In the genomic region with DNA sequence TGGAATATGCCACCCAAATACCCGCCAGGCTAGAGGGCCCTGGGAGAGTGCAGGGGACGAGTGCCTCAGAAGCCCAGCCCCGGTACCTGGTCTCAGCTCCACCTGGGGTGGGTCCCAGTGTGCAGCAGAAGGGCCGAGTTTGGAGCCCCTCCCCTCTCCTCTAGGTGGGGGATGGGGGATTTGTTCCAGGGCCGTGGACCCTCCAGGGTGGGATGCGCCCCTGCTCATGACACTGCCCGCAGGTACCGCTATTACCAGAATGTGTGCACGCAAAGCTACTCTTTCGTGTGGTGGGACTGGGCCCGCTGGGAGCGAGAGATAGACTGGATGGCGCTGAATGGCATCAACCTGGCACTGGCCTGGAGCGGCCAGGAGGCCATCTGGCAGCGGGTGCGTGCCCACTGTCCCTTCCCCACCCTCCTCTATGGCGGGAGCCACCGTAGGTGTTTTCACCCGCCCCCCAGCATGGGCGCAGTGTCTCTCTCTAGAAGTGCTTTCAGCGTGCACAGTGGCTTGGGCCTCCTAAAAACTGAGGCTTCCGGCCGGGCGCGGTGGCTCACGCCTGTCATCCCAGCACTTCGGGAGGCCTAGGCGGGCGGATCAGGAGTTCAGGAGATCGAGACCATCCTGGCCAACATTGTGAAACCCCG, we compare ENCODE assay signal across 8 cellular contexts. TPM values are rescaled to one million over a fixed set of nuclear protein-coding genes. Genes with fewer than 3 reads are reported as not detected.
DNase-seq lines count a peak whose midpoint lies in the region; ATAC-seq, FAIRE-seq and TF ChIP-seq lines count a peak whose summit lies in the region.

No MANE protein-coding gene starts in this region.

- H3K4me3 ChIP-seq in HUES48 (ENCODE audit: low read depth, low read length) (peak overlapping the region; percentile 65), iPS-20b (ENCODE audit: low read length) (peak overlapping the region; percentile 89), stomach (peak overlapping the region; percentile 62 to 73 (median 64))

- H3K9ac ChIP-seq in HUES48 (ENCODE audit: low read depth, low read length) (no peak overlapping the region; the same call in 1 of the 2 replicates), iPS-20b (ENCODE audit: low read depth, low read length) (peak overlapping the region; percentile 80; the same call in 1 of the 2 replicates)

- H3K9me3 ChIP-seq in HUES48 (ENCODE audit: control insufficient read depth, insufficient read depth, low read length) (no peaks in the 10 kb centered on the region), iPS-20b (ENCODE audit: insufficient read depth, low read depth, low read length) (no peaks in the 10 kb centered on the region), stomach (no peaks in the 10 kb centered on the region)

- DNase-seq in stomach (no peak), GM03348 (ENCODE audit: low spot score) (no peak), RCC 7860 (ENCODE audit: low spot score) (no peak)

- TF ChIP-seq EP300 in stomach (IDR thresholded peaks at IDR 0.05), result no peak

- TF ChIP-seq CTCF in stomach (IDR thresholded peaks at IDR 0.05), result no peak

- H3K27ac ChIP-seq in HUES48 (ENCODE audit: low read depth, low read length) (peak overlapping the region; percentile 58), angular gyrus (ENCODE audit: low read depth, low read length) (peak overlapping the region; percentile 93), iPS-20b (ENCODE audit: low read length) (no peak overlapping the region), stomach (peak overlapping the region; percentile 93 to 98 (median 97))

- H3K27me3 ChIP-seq in HUES48 (ENCODE audit: control insufficient read depth, insufficient read depth, low read length) (peaks cover 7% of the 10 kb centered on the region; the same call in 1 of the 2 replicates), iPS-20b (ENCODE audit: insufficient read depth, low read length) (no peaks in the 10 kb centered on the region; the same call in 1 of the 2 replicates), stomach (no peaks in the 10 kb centered on the region)

- ATAC-seq in GM18517 (IDR thresholded peaks at IDR 0.05; ENCODE audit: unreplicated experiment) (no peak), HG03196 (IDR thresholded peaks at IDR 0.05; ENCODE audit: unreplicated experiment) (no peak)

- 84 to 87% (median 85%) methylated on average over 26 to 31 of the region's 31 CpGs for WGBS in stomach, 5 donors

- TF ChIP-seq POLR2A in stomach (IDR thresholded peaks at IDR 0.05), result no peak

- H3K4me1 ChIP-seq in HUES48 (ENCODE audit: control insufficient read depth, insufficient read depth, low read length), result peaks cover 17% of the 10 kb centered on the region
- H3K4me1 ChIP-seq in iPS-20b (ENCODE audit: insufficient read depth, low read length), result peaks cover 7% of the 10 kb centered on the region; the same call in 1 of the 2 replicates
- H3K4me1 ChIP-seq in stomach, result peaks cover 30 to 50% (median 38%) of the 10 kb centered on the region in 4 donors

- H3K36me3 ChIP-seq in HUES48 (ENCODE audit: control insufficient read depth, insufficient read depth, low read length) (peaks cover 19% of the 10 kb centered on the region), iPS-20b (ENCODE audit: insufficient read depth, low read depth, low read length) (peaks cover 22% of the 10 kb centered on the region), stomach (peaks cover 25 to 42% (median 37%) of the 10 kb centered on the region in 4 donors)

- no peak for FAIRE-seq in RCC 7860 (lab: Jason Lieb, UNC)

- intact Hi-C loops in stomach (cut with DNase I; ENCODE audit: low total_unique reads), result no loop called here

RNA-seq across cellular contexts. Expression of gene NAGLU, which starts 1.2 kb away (rescaled TPM):
- 10 to 100 TPM; 11.7 to 55.8 (median 22.9) TPM for total RNA-seq in stomach
- 10 to 100 TPM; 16.7 to 22.4 (median 19.9) TPM for polyA plus RNA-seq in stomach

RNA-seq across cellular contexts. Expression of gene HSD17B1, which starts 15.4 kb away (rescaled TPM):
- 1 to 10 TPM in 1 of 5 donors, under 1 TPM in 1, not detected in 3; 0.55 to 1.8 TPM for total RNA-seq in stomach
- 1 to 10 TPM; 2.7 to 4.8 (median 4.6) TPM for polyA plus RNA-seq in stomach

RNA-seq across cellular contexts. Expression of gene COASY, which starts 24.7 kb away (rescaled TPM):
- 100 to 1,000 TPM in 1 of 5 donors, 10 to 100 TPM in 4; 15.6 to 127 (median 43.5) TPM for total RNA-seq in stomach
- polyA plus RNA-seq in stomach, result 10 to 100 TPM; 79.6 to 93.4 (median 88.4) TPM

RNA-seq across cellular contexts. Expression of gene MLX, which starts 29.6 kb away (rescaled TPM):
- total RNA-seq in stomach, result 100 to 1,000 TPM in 1 of 5 donors, 10 to 100 TPM in 4; 39.7 to 101 (median 62.5) TPM
- 10 to 100 TPM; 39.1 to 83.4 (median 55.5) TPM for polyA plus RNA-seq in stomach

RNA-seq across cellular contexts. Expression of gene PSMC3IP, which starts 40.2 kb away (rescaled TPM):
- 1 to 10 TPM in 2 of 5 donors, under 1 TPM in 1, not detected in 2; 0.89 to 3.3 (median 2.4) TPM for total RNA-seq in stomach
- polyA plus RNA-seq in stomach, result 1 to 10 TPM; 5.1 to 6.5 (median 5.2) TPM
